ENCODE assay signal across 27 cellular contexts in genomic region chr6:35893246-35893645, GRCh38. TPM values are rescaled to one million over a fixed set of nuclear protein-coding genes. Genes with fewer than 3 reads are reported as not detected.
DNase-seq lines count a peak whose midpoint lies in the region; ATAC-seq and TF ChIP-seq lines count a peak whose summit lies in the region.
"Had no signal": no experiment of that assay in that cellular context is flagged by ENCODE, and none has a peak within 500 bp of the region (broad histone marks: within the 10 kb centered on the region; RNA-seq: fewer than 3 reads in every experiment).

No MANE protein-coding gene starts in this region.

- peaks cover 1% of the 10 kb centered on the region for H3K36me3 Mint-ChIP-seq in chondrocyte (ENCODE audit: low read depth)
- peaks cover 19% of the 10 kb centered on the region for H3K36me3 Mint-ChIP-seq in neural crest cell (ENCODE audit: low read depth)

- no peak overlapping the region for H3K27ac ChIP-seq in left lung
- H3K27ac ChIP-seq: adrenal gland, epithelial cell of prostate, hepatocyte, HL-60, parathyroid adenoma, sigmoid colon, suprapubic skin, VCaP had no signal

- H3K4me1 ChIP-seq in left lung, result no peaks in the 10 kb centered on the region
- H3K4me1 ChIP-seq: adrenal gland, sigmoid colon, suprapubic skin had no signal

- H3K27me3 Mint-ChIP-seq in chondrocyte (ENCODE audit: low read depth) (no peaks in the 10 kb centered on the region), neural crest cell (ENCODE audit: low read depth) (no peaks in the 10 kb centered on the region)
- H3K27me3 Mint-ChIP-seq: CD4-positive, alpha-beta T cell; IgD-negative memory B cell; naive B cell had no signal

- peaks cover 0 to 23% of the 10 kb centered on the region in 2 donors for H3K36me3 ChIP-seq in left lung

- H3K9me3 ChIP-seq in left lung, result no peaks in the 10 kb centered on the region
- H3K9me3 ChIP-seq: adrenal gland, MG63, sigmoid colon, suprapubic skin had no signal

- DNase-seq in EH (ENCODE audit: low read depth) (peak; percentile 12), HT1080 (ENCODE audit: low read depth) (peak; percentile 25), chondrocyte (ENCODE audit: low spot score) (no peak), neural crest cell (ENCODE audit: low read depth, low spot score) (no peak), left lung (no peak), NOMO-1 (lab: John Stamatoyannopoulos, UW; ENCODE audit: unreplicated experiment in 2 of 2) (no peak)
- DNase-seq: activated CD4-positive, alpha-beta T cell treated with anti-CD3 and anti-CD28 coated beads, Interleukin-2, amount 50 U/mL, for 4 hours; CD4-positive, alpha-beta T cell; foreskin fibroblast; MG63; naive B cell; NCI-H187; NCI-H2227 treated with DMSO at 0.1 percent for 48 hours; NCI-H774; OCI-M1; SHP77 treated with DMSO at 0.1 percent for 48 hours; sigmoid colon; T-helper 2 cell had no signal

- ATAC-seq in HG02642 (IDR thresholded peaks at IDR 0.05; ENCODE audit: poor library complexity, unreplicated experiment), result no peak
- no peak for ATAC-seq in left lung

- H3K4me3 Mint-ChIP-seq in chondrocyte (ENCODE audit: unreplicated experiment) (no peak overlapping the region), neural crest cell (no peak overlapping the region)
- H3K4me3 Mint-ChIP-seq: CD4-positive, alpha-beta T cell; IgD-negative memory B cell; naive B cell had no signal

- no peak overlapping the region for H3K4me3 ChIP-seq in left lung
- H3K4me3 ChIP-seq: adrenal gland, hepatocyte, MG63, sigmoid colon, suprapubic skin had no signal

- no peak for TF ChIP-seq CTCF in chondrocyte (IDR thresholded peaks at IDR 0.05)
- no peak for TF ChIP-seq CTCF in neural crest cell (conservative IDR thresholded peaks at IDR 0.05)
- TF ChIP-seq CTCF in left lung (IDR thresholded peaks at IDR 0.05), result no peak

- peaks cover 22% of the 10 kb centered on the region for H3K4me1 Mint-ChIP-seq in chondrocyte (ENCODE audit: low read depth)
- H3K4me1 Mint-ChIP-seq in neural crest cell, result peaks cover 28% of the 10 kb centered on the region

- intact Hi-C loops in left lung (cut with DNase I), result no loop called here

- no peaks in the 10 kb centered on the region for H3K27me3 ChIP-seq in left lung
- H3K27me3 ChIP-seq: adrenal gland, hepatocyte, MG63, sigmoid colon, suprapubic skin had no signal

- H3K9me3 Mint-ChIP-seq in chondrocyte (ENCODE audit: low read depth) (no peaks in the 10 kb centered on the region), neural crest cell (no peaks in the 10 kb centered on the region)
- H3K9me3 Mint-ChIP-seq: CD4-positive, alpha-beta T cell; IgD-negative memory B cell; naive B cell had no signal

- H3K27ac Mint-ChIP-seq in chondrocyte (ENCODE audit: unreplicated experiment), result peak overlapping the region; percentile 41
- peak overlapping the region; percentile 22 for H3K27ac Mint-ChIP-seq in neural crest cell (ENCODE audit: unreplicated experiment)
- H3K27ac Mint-ChIP-seq: CD4-positive, alpha-beta T cell had no signal

RNA-seq across cellular contexts. Expression of gene SRPK1, which starts 27.7 kb away (rescaled TPM):
- 62.0 and 72.3 TPM in 2 replicates for total RNA-seq in HT1080 (2014; rRNA removed; shearing (Covaris generic))
- polyA plus RNA-seq in HT1080 (2015; cell fraction: cytosol; rRNA removed), result 51.2 and 61.1 TPM in 2 replicates
- polyA plus RNA-seq in HT1080 (2015; cell fraction: nucleus; rRNA removed), result 83.4 and 97.8 TPM in 2 replicates
- total RNA-seq in chondrocyte (31.2 to 33.0 TPM (median 32.0 TPM) in 3 replicates), neural crest cell (105 and 113 TPM in 2 replicates), left lung (10 to 100 TPM; 34.9 to 47.0 TPM)

Comparison
In these comparisons a context has a peak if more than half of its experiments do, and no peak if none do; other contexts are left out.
1. DNase-seq: peak in EH (single experiment) and HT1080 (single experiment); none in chondrocyte (single experiment), neural crest cell (single experiment), left lung (0 of 2) and NOMO-1 (0 of 2).